1 cellular context compared by ENCODE assay signal in genomic region chr14:101706509-101707284, GRCh38.
TF ChIP-seq lines count a peak whose summit lies in the region.

No MANE protein-coding gene starts in this region.

TF ChIP-seq in HepG2, 621 proteins besides CTCF, POLR2A, EP300 and RAD21 (continued from another document):
- no peak for TF ChIP-seq ZNF646 (CRISPR knock-in tag; IDR thresholded peaks at IDR 0.05)
TF ChIP-seq in HepG2: peak in this region for 119.
